ENCODE assay signal across 29 cellular contexts in the genomic region with DNA sequence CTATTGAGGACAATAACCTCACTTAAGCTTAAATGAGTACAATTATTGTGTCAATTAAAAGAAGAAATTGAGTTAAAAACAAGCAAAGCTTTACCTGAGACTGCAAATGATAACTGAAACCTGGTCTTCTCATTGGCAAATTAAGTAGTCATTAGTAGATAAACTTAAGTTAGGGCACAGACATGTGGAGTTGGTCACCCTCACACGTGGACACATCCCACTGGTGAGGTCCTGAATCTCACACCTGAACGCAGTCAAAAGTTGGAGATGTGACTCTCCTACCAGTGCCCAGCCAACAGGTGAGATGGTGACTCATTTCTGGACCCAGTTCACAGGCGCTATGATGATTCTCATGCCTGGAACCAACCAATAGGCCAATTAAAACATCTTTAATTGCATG.
"Had no signal": no experiment of that assay in that cellular context is flagged by ENCODE, and none has a peak within 500 bp of the region (broad histone marks: within the 10 kb centered on the region; RNA-seq: fewer than 3 reads in every experiment).

No MANE protein-coding gene starts in this region.

- H3K4me3 ChIP-seq: stomach, suprapubic skin, testis, thoracic aorta, thyroid gland, tibial artery, tibial nerve, transverse colon, upper lobe of left lung, upper lobe of right lung, uterus, vagina had no signal

- H3K4me1 Mint-ChIP-seq: stimulated activated effector memory CD8-positive, alpha-beta T cell treated with anti-CD3 and anti-CD28 coated beads, Interleukin-12 subunit alpha, Interleukin-12 subunit beta, amount 100 ng/mL, for 72 hours; stimulated activated memory B cell treated with anti-CD40 and anti-IgM and Interleukin-4, amounts not matched to agents 10 μg/mL and 1 μg/mL and 100 μg/mL, for 72 hours; stimulated activated naive B cell treated with anti-CD40 and anti-IgM and Interleukin-4, amounts not matched to agents 10 μg/mL and 1 μg/mL and 100 μg/mL, for 72 hours; stimulated activated naive CD8-positive, alpha-beta T cell treated with anti-CD3 and anti-CD28 coated beads, Interleukin-15, amount 100 ng/mL, for 72 hours had no signal

- DNase-seq: stimulated activated CD4-positive, alpha-beta T cell treated with anti-CD3 and anti-CD28 coated beads, Interleukin-2, amount 100 ng/mL, for 48 hours; stimulated activated CD4-positive, alpha-beta T cell treated with anti-CD3 and anti-CD28 coated beads, Interleukin-4, amount 100 ng/mL, for 1 hour; stimulated activated CD4-positive, alpha-beta T cell treated with anti-CD3 and anti-CD28 coated beads, Interleukin-4, amount 100 ng/mL, for 24 hours; stimulated activated CD4-positive, alpha-beta T cell treated with anti-CD3 and anti-CD28 coated beads, Interleukin-4, amount 100 ng/mL, for 4 hours; stimulated activated CD8-positive, alpha-beta memory T cell treated with anti-CD3 and anti-CD28 coated beads, Interleukin-4, amount 100 ng/mL, for 48 hours; stimulated activated naive B cell treated with anti-CD40 and anti-IgM and Interleukin-4, amounts not matched to agents 10 μg/mL and 1 μg/mL and 100 μg/mL, for 72 hours; stimulated activated naive CD4-positive, alpha-beta T cell; stimulated activated naive CD4-positive, alpha-beta T cell treated with Interleukin-2 at 50 U/mL for 16 hours; stimulated activated naive CD8-positive, alpha-beta T cell treated with anti-CD3 and anti-CD28 coated beads, Interleukin-15, amount 100 ng/mL, for 72 hours; stimulated activated naive CD8-positive, alpha-beta T cell treated with anti-CD3 and anti-CD28 coated beads, Interleukin-15, Interleukin-2, amounts not matched to agents 100 U/mL and 50 U/mL, for 24 hours; stomach; substantia nigra; testis; thyroid gland; tibial artery; transverse colon; trophoblast cell; upper lobe of left lung; upper lobe of right lung; uterus had no signal

- H3K27ac Mint-ChIP-seq: stimulated activated effector memory CD8-positive, alpha-beta T cell treated with anti-CD3 and anti-CD28 coated beads, Interleukin-12 subunit alpha, Interleukin-12 subunit beta, amount 100 ng/mL, for 72 hours; stimulated activated memory B cell treated with anti-CD40 and anti-IgM and Interleukin-4, amounts not matched to agents 10 μg/mL and 1 μg/mL and 100 μg/mL, for 72 hours; stimulated activated naive B cell treated with anti-CD40 and anti-IgM and Interleukin-4, amounts not matched to agents 10 μg/mL and 1 μg/mL and 100 μg/mL, for 72 hours; stimulated activated naive CD8-positive, alpha-beta T cell treated with anti-CD3 and anti-CD28 coated beads, Interleukin-15, amount 100 ng/mL, for 72 hours; stimulated activated naive CD8-positive, alpha-beta T cell treated with anti-CD3 and anti-CD28 coated beads, Interleukin-15, Interleukin-2, amounts not matched to agents 100 ng/mL and 50 ng/mL, for 24 hours; type B pancreatic cell had no signal

- H3K9me3 ChIP-seq: stomach, suprapubic skin, testis, thoracic aorta, thyroid gland, tibial artery, tibial nerve, transverse colon, upper lobe of left lung, upper lobe of right lung, uterus, vagina had no signal

- H3K27me3 ChIP-seq: testis, thyroid gland, tibial artery, upper lobe of left lung, vagina had no signal

- ATAC-seq: stimulated activated effector memory CD8-positive, alpha-beta T cell treated with anti-CD3 and anti-CD28 coated beads, Interleukin-12 subunit alpha, Interleukin-12 subunit beta, amount 100 ng/mL, for 72 hours; stimulated activated memory B cell treated with anti-CD40 and anti-IgM and Interleukin-4, amounts not matched to agents 10 μg/mL and 1 μg/mL and 100 μg/mL, for 72 hours; stimulated activated naive B cell treated with anti-CD40 and anti-IgM and Interleukin-4, amounts not matched to agents 10 μg/mL and 1 μg/mL and 100 μg/mL, for 72 hours; stimulated activated naive CD8-positive, alpha-beta T cell treated with anti-CD3 and anti-CD28 coated beads, Interleukin-15, amount 100 ng/mL, for 72 hours; stimulated activated naive CD8-positive, alpha-beta T cell treated with anti-CD3 and anti-CD28 coated beads, Interleukin-15, Interleukin-2, amounts not matched to agents 100 U/mL and 50 U/mL, for 24 hours; upper lobe of right lung had no signal

- FAIRE-seq: urothelium cell line had no signal

- H3K27ac ChIP-seq: stomach, suprapubic skin, testis, thoracic aorta, thyroid gland, tibial artery, tibial nerve, transverse colon, upper lobe of left lung, upper lobe of right lung, uterus, vagina had no signal

- H3K4me3 Mint-ChIP-seq: stimulated activated effector memory CD8-positive, alpha-beta T cell treated with anti-CD3 and anti-CD28 coated beads, Interleukin-12 subunit alpha, Interleukin-12 subunit beta, amount 100 ng/mL, for 72 hours; stimulated activated memory B cell treated with anti-CD40 and anti-IgM and Interleukin-4, amounts not matched to agents 10 μg/mL and 1 μg/mL and 100 μg/mL, for 72 hours; stimulated activated naive B cell treated with anti-CD40 and anti-IgM and Interleukin-4, amounts not matched to agents 10 μg/mL and 1 μg/mL and 100 μg/mL, for 72 hours; stimulated activated naive CD8-positive, alpha-beta T cell treated with anti-CD3 and anti-CD28 coated beads, Interleukin-15, amount 100 ng/mL, for 72 hours; stimulated activated naive CD8-positive, alpha-beta T cell treated with anti-CD3 and anti-CD28 coated beads, Interleukin-15, Interleukin-2, amounts not matched to agents 100 ng/mL and 50 ng/mL, for 24 hours; type B pancreatic cell had no signal

- H3K36me3 ChIP-seq: stomach, suprapubic skin, thoracic aorta, thyroid gland, tibial artery, tibial nerve, transverse colon, upper lobe of left lung, upper lobe of right lung, uterus, vagina had no signal

- H3K4me1 ChIP-seq: stomach, suprapubic skin, testis, thyroid gland, tibial artery, tibial nerve, transverse colon, upper lobe of left lung, upper lobe of right lung, uterus, vagina had no signal

- H3K36me3 Mint-ChIP-seq: stimulated activated effector memory CD8-positive, alpha-beta T cell treated with anti-CD3 and anti-CD28 coated beads, Interleukin-12 subunit alpha, Interleukin-12 subunit beta, amount 100 ng/mL, for 72 hours; stimulated activated memory B cell treated with anti-CD40 and anti-IgM and Interleukin-4, amounts not matched to agents 10 μg/mL and 1 μg/mL and 100 μg/mL, for 72 hours; stimulated activated naive B cell treated with anti-CD40 and anti-IgM and Interleukin-4, amounts not matched to agents 10 μg/mL and 1 μg/mL and 100 μg/mL, for 72 hours; type B pancreatic cell had no signal

- H3K9me3 Mint-ChIP-seq: stimulated activated effector memory CD8-positive, alpha-beta T cell treated with anti-CD3 and anti-CD28 coated beads, Interleukin-12 subunit alpha, Interleukin-12 subunit beta, amount 100 ng/mL, for 72 hours; type B pancreatic cell had no signal
